In the genomic region with DNA sequence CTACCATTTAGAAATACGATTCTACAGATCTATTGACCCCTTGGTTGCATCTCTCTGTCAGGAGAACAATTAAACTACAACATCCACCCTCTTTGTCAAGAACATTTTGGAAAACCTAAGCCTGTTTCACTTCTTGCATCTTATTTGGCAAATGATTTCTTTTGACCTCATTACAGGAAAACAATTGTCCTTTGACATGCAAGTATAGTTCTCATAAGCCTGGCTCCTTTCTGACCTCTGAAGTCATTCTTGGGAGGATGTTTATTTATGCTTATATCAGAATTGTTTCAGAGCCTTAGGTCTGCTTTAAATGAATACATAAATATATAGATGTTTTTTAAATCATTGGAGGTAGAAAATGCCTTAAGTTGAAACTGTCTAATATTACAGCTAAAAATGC, we compare ENCODE assay signal across 6 cellular contexts.
"Had no signal": no experiment of that assay in that cellular context is flagged by ENCODE, and none has a peak within 500 bp of the region (broad histone marks: within the 10 kb centered on the region; RNA-seq: fewer than 3 reads in every experiment).

No MANE protein-coding gene starts in this region.

- H3K4me3 ChIP-seq: K562 had no signal

- H3K27ac ChIP-seq: HL-60 had no signal

- FAIRE-seq: HepG2, K562 had no signal

- ATAC-seq: HepG2, K562 had no signal

- DNase-seq: IMR-90, KBM-7, KG1 had no signal
